1 cellular context compared by ENCODE assay signal in genomic region chr6:36765943-36766648, GRCh38.
A peak's percentile ranks its signal among the peaks of the same experiment; 100 is the strongest.
TF ChIP-seq lines count a peak whose summit lies in the region.

No MANE protein-coding gene starts in this region.

TF ChIP-seq in K562, 482 proteins besides CTCF, POLR2A, EP300 and RAD21 (continued from another document and continues in another):
- TF ChIP-seq THRA (IDR thresholded peaks at IDR 0.05), result no peak
- no peak for TF ChIP-seq SUPT5H (IDR thresholded peaks at IDR 0.05)
- TF ChIP-seq PBX2 (CRISPR knock-in tag; IDR thresholded peaks at IDR 0.05; ENCODE audit: low read depth), result no peak
- no peak for TF ChIP-seq PBX2 (tag; conservative IDR thresholded peaks at IDR 0.05; ENCODE audit: low read depth)
- no peak for TF ChIP-seq MNT (conservative IDR thresholded peaks at IDR 0.05)
- TF ChIP-seq PTTG1 (tag; IDR thresholded peaks at IDR 0.05; ENCODE audit: low read depth), result no peak
- no peak for TF ChIP-seq EGR1 (conservative IDR thresholded peaks at IDR 0.05)
- no peak for TF ChIP-seq BRCA1 (IDR thresholded peaks at IDR 0.05)
- TF ChIP-seq BRCA1 (CRISPR knock-in tag; IDR thresholded peaks at IDR 0.05), result no peak
- TF ChIP-seq CBFA2T3 (IDR thresholded peaks at IDR 0.05), result no peak
- TF ChIP-seq CEBPG (CRISPR knock-in tag; IDR thresholded peaks at IDR 0.05), result no peak
- no peak for TF ChIP-seq CEBPG (tag; conservative IDR thresholded peaks at IDR 0.05 in 1 of 2, IDR thresholded peaks at IDR 0.05 in 1 of 2)
- TF ChIP-seq MXI1 (IDR thresholded peaks at IDR 0.05; ENCODE audit: low read depth, low read length), result no peak
- TF ChIP-seq, protein P1, sequence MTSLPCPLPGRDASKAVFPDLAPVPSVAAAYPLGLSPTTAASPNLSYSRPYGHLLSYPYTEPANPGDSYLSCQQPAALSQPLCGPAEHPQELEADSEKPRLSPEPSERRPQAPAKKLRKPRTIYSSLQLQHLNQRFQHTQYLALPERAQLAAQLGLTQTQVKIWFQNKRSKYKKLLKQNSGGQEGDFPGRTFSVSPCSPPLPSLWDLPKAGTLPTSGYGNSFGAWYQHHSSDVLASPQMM (CRISPR knock-in tag; IDR thresholded peaks at IDR 0.05), result no peak
- no peak; the same call in 1 of the 2 replicates for TF ChIP-seq HCFC1 (IDR thresholded peaks at IDR 0.05; ENCODE audit: low read depth, low read length)
- no peak for TF ChIP-seq NFE2L1 (tag; IDR thresholded peaks at IDR 0.05; ENCODE audit: borderline replicate concordance, low read depth)
- no peak for TF ChIP-seq FOXA1 (IDR thresholded peaks at IDR 0.05; ENCODE audit: borderline replicate concordance)
- TF ChIP-seq ZNF449 (CRISPR knock-in tag; IDR thresholded peaks at IDR 0.05), result no peak
- no peak for TF ChIP-seq HNRNPL (IDR thresholded peaks at IDR 0.05; ENCODE audit: low read depth, low read length)
- TF ChIP-seq, protein P2, sequence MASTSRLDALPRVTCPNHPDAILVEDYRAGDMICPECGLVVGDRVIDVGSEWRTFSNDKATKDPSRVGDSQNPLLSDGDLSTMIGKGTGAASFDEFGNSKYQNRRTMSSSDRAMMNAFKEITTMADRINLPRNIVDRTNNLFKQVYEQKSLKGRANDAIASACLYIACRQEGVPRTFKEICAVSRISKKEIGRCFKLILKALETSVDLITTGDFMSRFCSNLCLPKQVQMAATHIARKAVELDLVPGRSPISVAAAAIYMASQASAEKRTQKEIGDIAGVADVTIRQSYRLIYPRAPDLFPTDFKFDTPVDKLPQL (IDR thresholded peaks at IDR 0.05; ENCODE audit: extremely low read depth, insufficient read length), result no peak
- no peak for TF ChIP-seq ZBTB26 (CRISPR knock-in tag; IDR thresholded peaks at IDR 0.05)
- TF ChIP-seq JUNB (CRISPR knock-in tag; conservative IDR thresholded peaks at IDR 0.05), result no peak
- TF ChIP-seq PHF21A (IDR thresholded peaks at IDR 0.05; ENCODE audit: borderline replicate concordance, low read depth), result no peak
- peak; percentile 88 for TF ChIP-seq CTBP1 (IDR thresholded peaks at IDR 0.05; ENCODE audit: borderline replicate concordance)
- TF ChIP-seq EWSR1 (IDR thresholded peaks at IDR 0.05; ENCODE audit: borderline replicate concordance, low read depth, partially characterized antibody), result no peak
- TF ChIP-seq RAD51 (IDR thresholded peaks at IDR 0.05; ENCODE audit: borderline replicate concordance, low read depth), result no peak
- TF ChIP-seq NFATC3 (IDR thresholded peaks at IDR 0.05), result no peak
- TF ChIP-seq KDM4B (IDR thresholded peaks at IDR 0.05; ENCODE audit: borderline replicate concordance in 2 of 2, low read depth in 1 of 2), result peak in 1 of 2 experiments; percentile 35; a peak in 1 of 4 replicates
- no peak for TF ChIP-seq ZNF830 (CRISPR knock-in tag; IDR thresholded peaks at IDR 0.05)
- no peak for TF ChIP-seq ZNF146 (CRISPR knock-in tag; IDR thresholded peaks at IDR 0.05; ENCODE audit: unreplicated experiment)
- TF ChIP-seq FOS (IDR thresholded peaks at IDR 0.05; ENCODE audit: extremely low read depth, insufficient read length), result no peak
- no peak for TF ChIP-seq ZNF551 (CRISPR knock-in tag; IDR thresholded peaks at IDR 0.05)
- TF ChIP-seq NCOA1 (IDR thresholded peaks at IDR 0.05; ENCODE audit: low read depth), result no peak
- TF ChIP-seq TARDBP (IDR thresholded peaks at IDR 0.05), result no peak
- TF ChIP-seq FUS (optimal IDR thresholded peaks at IDR 0.05; ENCODE audit: low read depth, low read length), result no peak
- TF ChIP-seq ZNF639 (CRISPR knock-in tag; conservative IDR thresholded peaks at IDR 0.05 in 1 of 2, IDR thresholded peaks at IDR 0.05 in 1 of 2), result no peak
- no peak for TF ChIP-seq MTA3 (IDR thresholded peaks at IDR 0.05; ENCODE audit: borderline replicate concordance)
- no peak for TF ChIP-seq GMEB1 (CRISPR knock-in tag; IDR thresholded peaks at IDR 0.05)
- peak; percentile 55 to 60; a peak in 3 of 4 replicates for TF ChIP-seq MAZ (CRISPR knock-in tag; conservative IDR thresholded peaks at IDR 0.05 in 1 of 2, IDR thresholded peaks at IDR 0.05 in 1 of 2)
- TF ChIP-seq GATA2 (CRISPR knock-in tag; IDR thresholded peaks at IDR 0.05), result peak; percentile 62; the same call in 1 of the 2 replicates
- TF ChIP-seq SPI1 (IDR thresholded peaks at IDR 0.05; ENCODE audit: borderline replicate concordance, low read depth, low read length), result no peak
- no peak for TF ChIP-seq MEIS2 (IDR thresholded peaks at IDR 0.05; ENCODE audit: partially characterized antibody)
- TF ChIP-seq, protein P3, sequence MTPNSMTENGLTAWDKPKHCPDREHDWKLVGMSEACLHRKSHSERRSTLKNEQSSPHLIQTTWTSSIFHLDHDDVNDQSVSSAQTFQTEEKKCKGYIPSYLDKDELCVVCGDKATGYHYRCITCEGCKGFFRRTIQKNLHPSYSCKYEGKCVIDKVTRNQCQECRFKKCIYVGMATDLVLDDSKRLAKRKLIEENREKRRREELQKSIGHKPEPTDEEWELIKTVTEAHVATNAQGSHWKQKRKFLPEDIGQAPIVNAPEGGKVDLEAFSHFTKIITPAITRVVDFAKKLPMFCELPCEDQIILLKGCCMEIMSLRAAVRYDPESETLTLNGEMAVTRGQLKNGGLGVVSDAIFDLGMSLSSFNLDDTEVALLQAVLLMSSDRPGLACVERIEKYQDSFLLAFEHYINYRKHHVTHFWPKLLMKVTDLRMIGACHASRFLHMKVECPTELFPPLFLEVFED (CRISPR knock-in tag; conservative IDR thresholded peaks at IDR 0.05), result no peak
- TF ChIP-seq KHSRP (IDR thresholded peaks at IDR 0.05), result no peak
- no peak for TF ChIP-seq SMAD2 (IDR thresholded peaks at IDR 0.05; ENCODE audit: low read depth, low read length)
- TF ChIP-seq ZNF263 (CRISPR knock-in tag; IDR thresholded peaks at IDR 0.05; ENCODE audit: borderline replicate concordance), result no peak; the same call in 1 of the 2 replicates
- TF ChIP-seq XRCC5 (IDR thresholded peaks at IDR 0.05; ENCODE audit: low read depth, low read length), result 0 out of 2 replicates have a peak, but pooled peaks have one; percentile 35
- TF ChIP-seq ZNF766 (CRISPR knock-in tag; conservative IDR thresholded peaks at IDR 0.05), result no peak
- peak; percentile 98 for TF ChIP-seq SMC3 (conservative IDR thresholded peaks at IDR 0.05; ENCODE audit: insufficient read depth, low read depth, low read length)
- TF ChIP-seq THRAP3 (IDR thresholded peaks at IDR 0.05; ENCODE audit: borderline replicate concordance), result no peak
